Comparison of ENCODE assay signal across 11 cellular contexts in the genomic region with DNA sequence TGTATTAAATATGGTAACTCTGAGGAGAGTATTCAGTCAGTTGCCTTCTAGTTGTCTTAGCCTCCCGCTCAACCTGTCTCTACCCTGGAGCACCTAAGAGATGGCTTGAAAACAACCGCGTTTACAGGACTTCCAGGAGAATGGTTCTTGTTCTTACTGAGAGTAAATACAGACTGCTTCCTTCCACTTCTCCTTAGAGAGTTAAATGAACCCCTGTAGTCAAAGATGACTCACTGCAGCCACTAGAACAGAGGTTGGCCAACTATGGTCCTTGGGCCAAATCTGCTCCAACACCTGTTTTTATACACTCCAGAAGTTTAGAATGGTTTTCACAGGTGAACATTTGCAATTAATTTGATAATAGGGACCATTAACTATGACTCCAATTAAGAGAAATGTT.
DNase-seq lines count a peak whose midpoint lies in the region; ATAC-seq and FAIRE-seq lines count a peak whose summit lies in the region.
"Had no signal": no experiment of that assay in that cellular context is flagged by ENCODE, and none has a peak within 500 bp of the region (broad histone marks: within the 10 kb centered on the region; RNA-seq: fewer than 3 reads in every experiment).

No MANE protein-coding gene starts in this region.

- ATAC-seq in HG03342 (IDR thresholded peaks at IDR 0.05; ENCODE audit: unreplicated experiment) (peak; percentile 52), GM19395 (IDR thresholded peaks at IDR 0.05; ENCODE audit: unreplicated experiment) (no peak), HG03045 (IDR thresholded peaks at IDR 0.05; ENCODE audit: unreplicated experiment) (no peak)

- H3K23ac ChIP-seq in mesendoderm (ENCODE audit: low read length), result no peak overlapping the region

- no peak overlapping the region for H2BK15ac ChIP-seq in mesendoderm (replicated peaks; ENCODE audit: low read depth)

- no peak overlapping the region for H3K18ac ChIP-seq in mesendoderm (ENCODE audit: low read length)

- DNase-seq in DMS53 (lab: John Stamatoyannopoulos, UW) (peak; percentile 23), DMS53 treated with DMSO at 0.1 percent for 48 hours (lab: John Stamatoyannopoulos, UW; ENCODE audit: unreplicated experiment) (no peak), astrocyte of the hippocampus (ENCODE audit: low read depth, low spot score) (peak; percentile 7), mesendoderm (peak; percentile 32), small intestine (no peak)

- no peak overlapping the region for H3K4ac ChIP-seq in mesendoderm (ENCODE audit: low read depth, low read length)

- H3K9ac ChIP-seq in mesendoderm (ENCODE audit: low read length), result no peak overlapping the region
- H3K9ac ChIP-seq: BLaER1 treated with 17β-estradiol and CSF1 and Interleukin-3, amounts not matched to agents 10 nM and 100 nM had no signal

- H3K9me3 ChIP-seq in small intestine (ENCODE audit: control insufficient read depth, low read depth), result no peaks in the 10 kb centered on the region
- H3K9me3 ChIP-seq: BLaER1 treated with 17β-estradiol and CSF1 and Interleukin-3, amounts not matched to agents 10 nM and 100 nM had no signal

- no peaks in the 10 kb centered on the region for H3K27me3 ChIP-seq in mesendoderm (ENCODE audit: insufficient read depth, low read length, poor library complexity)
- no peaks in the 10 kb centered on the region for H3K27me3 ChIP-seq in small intestine (ENCODE audit: control insufficient read depth in 2 of 2, insufficient read depth in 2 of 2, low read length in 2 of 2)
- H3K27me3 ChIP-seq: BLaER1 treated with 17β-estradiol and CSF1 and Interleukin-3, amounts not matched to agents 10 nM and 100 nM had no signal

- WGBS in mesendoderm (ENCODE audit: extremely low coverage, insufficient coverage, low lambda C conversion rate), result no CpG with 5 or more reads among the region's 3 CpGs
- 73 to 84% (median 79%) methylated on average over 3 of the region's 3 CpGs for WGBS in small intestine, 3 donors

- no peaks in the 10 kb centered on the region for H3K79me2 ChIP-seq in mesendoderm (ENCODE audit: control insufficient read depth, insufficient read depth, low read length)

- no peak for FAIRE-seq in small intestine (lab: Jason Lieb, UNC)

- no peaks in the 10 kb centered on the region for H3K79me1 ChIP-seq in mesendoderm (ENCODE audit: low read length)

- no peak overlapping the region for H2BK120ac ChIP-seq in mesendoderm (ENCODE audit: low read depth, low read length)

- no peak overlapping the region for H3K4me3 ChIP-seq in mesendoderm (ENCODE audit: low read length)
- H3K4me3 ChIP-seq in small intestine (ENCODE audit: low read depth in 1 of 2, low read length in 2 of 2), result no peak overlapping the region
- H3K4me3 ChIP-seq: BLaER1 treated with 17β-estradiol and CSF1 and Interleukin-3, amounts not matched to agents 10 nM and 100 nM had no signal

- H3K27ac ChIP-seq in mesendoderm (ENCODE audit: low read depth, low read length) (no peak overlapping the region), small intestine (ENCODE audit: low read depth in 1 of 2, low read length in 1 of 2) (no peak overlapping the region)
- H3K27ac ChIP-seq: 22Rv1; BLaER1 treated with 17β-estradiol and CSF1 and Interleukin-3, amounts not matched to agents 10 nM and 100 nM; HL-60 had no signal

- H4K5ac ChIP-seq in mesendoderm (ENCODE audit: low read length), result no peak overlapping the region

- H2BK5ac ChIP-seq in mesendoderm (ENCODE audit: low read length), result no peak overlapping the region

- H3K4me1 ChIP-seq in mesendoderm (ENCODE audit: control insufficient read depth, low read depth, low read length) (no peaks in the 10 kb centered on the region), small intestine (ENCODE audit: control insufficient read depth in 2 of 2, insufficient read depth in 1 of 2, low read depth in 1 of 2, low read length in 1 of 2) (no peaks in the 10 kb centered on the region)
- H3K4me1 ChIP-seq: BLaER1 treated with 17β-estradiol and CSF1 and Interleukin-3, amounts not matched to agents 10 nM and 100 nM had no signal

- H3K56ac ChIP-seq in mesendoderm (ENCODE audit: low read length), result no peak overlapping the region

- no peak overlapping the region for H2AK5ac ChIP-seq in mesendoderm (ENCODE audit: low read length)

- H3K36me3 ChIP-seq in mesendoderm (ENCODE audit: control insufficient read depth, insufficient read depth, low read length), result no peaks in the 10 kb centered on the region
- H3K36me3 ChIP-seq in small intestine (ENCODE audit: control insufficient read depth in 2 of 2, insufficient read depth in 2 of 2, low read length in 2 of 2), result no peaks in the 10 kb centered on the region
- H3K36me3 ChIP-seq: BLaER1 treated with 17β-estradiol and CSF1 and Interleukin-3, amounts not matched to agents 10 nM and 100 nM had no signal

- no peak overlapping the region for H4K8ac ChIP-seq in mesendoderm (ENCODE audit: low read depth, low read length)

- H3K4me2 ChIP-seq in mesendoderm (ENCODE audit: low read length), result no peak overlapping the region
- H3K4me2 ChIP-seq: BLaER1 treated with 17β-estradiol and CSF1 and Interleukin-3, amounts not matched to agents 10 nM and 100 nM had no signal

Comparison
In these comparisons a context has a peak if more than half of its experiments do, and no peak if none do; other contexts are left out.
1. DNase-seq: peak in DMS53 (single experiment), astrocyte of the hippocampus (single experiment) and mesendoderm (single experiment); none in DMS53 treated with DMSO at 0.1 percent for 48 hours (single experiment) and small intestine (single experiment).